Comparison of ENCODE assay signal across 8 cellular contexts in genomic region chr7:110442386-110442837, GRCh38.
A peak's percentile ranks its signal among the peaks of the same experiment; 100 is the strongest.
DNase-seq lines count a peak whose midpoint lies in the region; ATAC-seq and TF ChIP-seq lines count a peak whose summit lies in the region.

No MANE protein-coding gene starts in this region.

- no peak overlapping the region for H3K27ac Mint-ChIP-seq in nephron progenitor cell

- H3K36me3 Mint-ChIP-seq in nephron progenitor cell (ENCODE audit: low read depth): no peaks in the 10 kb centered on the region

- TF ChIP-seq POLR2A in body of pancreas (IDR thresholded peaks at IDR 0.05): no peak

- H3K27ac ChIP-seq in body of pancreas: no peak overlapping the region

- H3K9me3 Mint-ChIP-seq in nephron progenitor cell: no peaks in the 10 kb centered on the region

- peak in 4 of 7 experiments; percentile 16 to 49 (median 46) for TF ChIP-seq CTCF in body of pancreas (IDR thresholded peaks at IDR 0.05)
- peak; percentile 39 for TF ChIP-seq CTCF in nephron progenitor cell (IDR thresholded peaks at IDR 0.05)

- no peaks in the 10 kb centered on the region for H3K36me3 ChIP-seq in body of pancreas (replicated peaks in 1 of 2; ENCODE audit: insufficient read depth in 1 of 2, low read depth in 2 of 2)

- H3K27me3 Mint-ChIP-seq in nephron progenitor cell (ENCODE audit: low read depth, poor library complexity): peaks cover 4% of the 10 kb centered on the region

- H3K4me3 ChIP-seq in body of pancreas: no peak overlapping the region

- H3K4me3 Mint-ChIP-seq in nephron progenitor cell: no peak overlapping the region

- no peaks in the 10 kb centered on the region for H3K27me3 ChIP-seq in body of pancreas

- H3K9me3 ChIP-seq in body of pancreas: no peaks in the 10 kb centered on the region

- WGBS in body of pancreas, 2 donors: 14 to 19% methylated on average over 4 of the region's 4 CpGs

- H3K4me1 Mint-ChIP-seq in nephron progenitor cell: no peaks in the 10 kb centered on the region

- peak; percentile 36 for DNase-seq in activated CD4-positive, alpha-beta T cell treated with anti-CD3 and anti-CD28 coated beads for 48 hours
- no peak for DNase-seq in activated CD4-positive, alpha-beta T cell treated with anti-CD3 and anti-CD28 coated beads for 1 hour
- peak; percentile 3 for DNase-seq in NCI-H446 treated with DMSO at 0.1 percent for 48 hours (lab: John Stamatoyannopoulos, UW)
- DNase-seq in body of pancreas: peak; percentile 12 to 51 (median 42)
- DNase-seq in nephron progenitor cell: peak; percentile 45
- no peak for DNase-seq in DMS153 treated with DMSO at 0.1 percent for 48 hours (lab: John Stamatoyannopoulos, UW; ENCODE audit: unreplicated experiment)

- H3K4me1 ChIP-seq in body of pancreas: peaks cover 7% of the 10 kb centered on the region

- intact Hi-C loops in body of pancreas (cut with DNase I): no loop called here

- ATAC-seq in HG02642 (IDR thresholded peaks at IDR 0.05; ENCODE audit: poor library complexity, unreplicated experiment) (peak; percentile 69), body of pancreas (peak; percentile 62), HG03097 (IDR thresholded peaks at IDR 0.05; ENCODE audit: low FRiP score, unreplicated experiment) (no peak)

Comparison
In these comparisons a context has a peak if more than half of its experiments do, and no peak if none do; other contexts are left out.
1. DNase-seq: peak in activated CD4-positive, alpha-beta T cell treated with anti-CD3 and anti-CD28 coated beads for 48 hours (single experiment), NCI-H446 treated with DMSO at 0.1 percent for 48 hours (single experiment), body of pancreas (4 of 4) and nephron progenitor cell (single experiment); none in activated CD4-positive, alpha-beta T cell treated with anti-CD3 and anti-CD28 coated beads for 1 hour (single experiment) and DMS153 treated with DMSO at 0.1 percent for 48 hours (single experiment).